8 cellular contexts compared by ENCODE assay signal in genomic region chr10:27252267-27253000, GRCh38. TPM values are rescaled to one million over a fixed set of nuclear protein-coding genes. Genes with fewer than 3 reads are reported as not detected.
DNase-seq lines count a peak whose midpoint lies in the region; ATAC-seq, FAIRE-seq and TF ChIP-seq lines count a peak whose summit lies in the region.

No MANE protein-coding gene starts in this region.

- H3K27ac ChIP-seq in KMS-11 (peak overlapping the region; percentile 74), endothelial cell of umbilical vein (ENCODE audit: insufficient read depth, low read depth, low read length) (peak overlapping the region; percentile 40)

- FAIRE-seq in endothelial cell of umbilical vein (lab: Jason Lieb, UNC) = no peak

- dilution Hi-C loops in endothelial cell of umbilical vein (cut with MboI; ENCODE audit: extremely low pct_ligation_motif_present, low sequenced_read_pairs) = no loop called here

- peak overlapping the region; percentile 41; the same call in 1 of the 2 replicates for H3K4me2 ChIP-seq in KMS-11
- peak overlapping the region; percentile 32 for H3K4me2 ChIP-seq in endothelial cell of umbilical vein (ENCODE audit: insufficient read depth, low read length)

- ATAC-seq in GM21447 (IDR thresholded peaks at IDR 0.05; ENCODE audit: unreplicated experiment) (peak; percentile 98), natural killer cell (peak; percentile 97 to 99 (median 97))

- TF ChIP-seq CTCF in Caco-2 (IDR thresholded peaks at IDR 0.05; ENCODE audit: insufficient read depth in 1 of 2, low read depth in 1 of 2, low read length in 1 of 2, severe bottlenecking in 1 of 2, unreplicated experiment in 1 of 2) = peak; percentile 60 to 87
- TF ChIP-seq CTCF in KMS-11 (conservative IDR thresholded peaks at IDR 0.05; ENCODE audit: low read depth, low read length) = 0 out of 2 replicates have a peak, but pooled peaks have one; percentile 29
- TF ChIP-seq CTCF in endothelial cell of umbilical vein (IDR thresholded peaks at IDR 0.05; ENCODE audit: extremely low read depth in 1 of 2, insufficient read depth in 1 of 2, low read depth in 1 of 2, low read length in 2 of 2) = peak; percentile 14 to 56
- peak; percentile 86 for TF ChIP-seq CTCF in natural killer cell (IDR thresholded peaks at IDR 0.05)

- intact Hi-C loops in Caco-2 (cut with micrococcal nuclease; ENCODE audit: unreplicated experiment) = loop anchor here (1.0 kb wide), 2 partner anchors 9 to 14 kb away; no protein-coding TSS in a partner anchor
- intact Hi-C loops in activated CD4-positive, alpha-beta memory T cell treated with anti-CD3 and anti-CD28 coated beads for 36 hours (cut with micrococcal nuclease) = loop anchor here (1.0 kb wide), 1 partner anchor 9 kb away; no protein-coding TSS in a partner anchor
- intact Hi-C loops in endothelial cell of umbilical vein (cut with micrococcal nuclease) = loop anchor here (1.0 kb wide), 1 partner anchor 10 kb away; no protein-coding TSS in a partner anchor
- intact Hi-C loops in natural killer cell (cut with micrococcal nuclease) = no loop called here

- H3K79me2 ChIP-seq in KMS-11 (ENCODE audit: insufficient read depth, low read depth) (no peaks in the 10 kb centered on the region), endothelial cell of umbilical vein (ENCODE audit: control insufficient read depth, insufficient read depth, low read length) (no peaks in the 10 kb centered on the region)

- H2AFZ ChIP-seq in KMS-11 (ENCODE audit: low read depth) (peak overlapping the region; percentile 69), endothelial cell of umbilical vein (ENCODE audit: low read depth, low read length) (peak overlapping the region; percentile 91)

- H3K9me1 ChIP-seq in endothelial cell of umbilical vein (replicated peaks; ENCODE audit: control insufficient read depth, extremely low read depth, insufficient read depth, low read length) = no peaks in the 10 kb centered on the region

- H3K36me3 ChIP-seq in Caco-2 (ENCODE audit: control insufficient read depth, insufficient read depth, low read length) = no peaks in the 10 kb centered on the region
- H3K36me3 ChIP-seq in KMS-11 (ENCODE audit: insufficient read depth) = no peaks in the 10 kb centered on the region
- H3K36me3 ChIP-seq in endothelial cell of umbilical vein (ENCODE audit: control insufficient read depth in 2 of 2, extremely low read depth in 1 of 2, insufficient read depth in 2 of 2, low read length in 2 of 2) = no peaks in the 10 kb centered on the region

- H3K4me1 Mint-ChIP-seq in Caco-2 (ENCODE audit: low read depth, unreplicated experiment) (peaks cover 7% of the 10 kb centered on the region), natural killer cell (peaks cover 12 to 17% of the 10 kb centered on the region in 2 donors)
- H3K4me1 Mint-ChIP-seq in activated CD4-positive, alpha-beta memory T cell treated with anti-CD3 and anti-CD28 coated beads for 36 hours (ENCODE audit: low read depth) = peaks cover 12% of the 10 kb centered on the region
- peaks cover 16% of the 10 kb centered on the region for H3K4me1 Mint-ChIP-seq in stimulated activated naive CD8-positive, alpha-beta T cell treated with anti-CD3 and anti-CD28 coated beads, Interleukin-15, Interleukin-2, amounts not matched to agents 100 ng/mL and 50 ng/mL, for 24 hours (ENCODE audit: low read depth)

- H3K27me3 ChIP-seq in Caco-2 (replicated peaks; ENCODE audit: control insufficient read depth, insufficient read depth, low read length) (no peaks in the 10 kb centered on the region), KMS-11 (ENCODE audit: insufficient read depth, low read depth) (no peaks in the 10 kb centered on the region), endothelial cell of umbilical vein (ENCODE audit: control insufficient read depth in 2 of 2, insufficient read depth in 2 of 2, low read length in 2 of 2) (peaks cover 0 to 3% of the 10 kb centered on the region in 2 experiments)

- H3K9me3 ChIP-seq in Caco-2 (no peaks in the 10 kb centered on the region), endothelial cell of umbilical vein (replicated peaks; ENCODE audit: control insufficient read depth, insufficient read depth, low read length) (no peaks in the 10 kb centered on the region)

- H4K20me1 ChIP-seq in KMS-11 (ENCODE audit: insufficient read depth) (no peaks in the 10 kb centered on the region), endothelial cell of umbilical vein (replicated peaks; ENCODE audit: control insufficient read depth, extremely low read depth, insufficient read depth, low read length) (no peaks in the 10 kb centered on the region)

- H3K4me3 ChIP-seq in Caco-2 (ENCODE audit: low read depth, low read length) (peak overlapping the region; percentile 78), KMS-11 (IDR thresholded peaks at IDR 0.05; ENCODE audit: insufficient read depth, low read depth, low read length) (no peak overlapping the region), endothelial cell of umbilical vein (replicated peaks in 1 of 3; ENCODE audit: insufficient read depth in 1 of 3, low read depth in 1 of 3, low read length in 3 of 3) (peak overlapping the region in 2 of 3 experiments; percentile 50 to 66)

- peak overlapping the region; percentile 84 for H3K27ac Mint-ChIP-seq in Caco-2 (ENCODE audit: unreplicated experiment)
- peak overlapping the region; percentile 77 for H3K27ac Mint-ChIP-seq in activated CD4-positive, alpha-beta memory T cell treated with anti-CD3 and anti-CD28 coated beads for 36 hours
- H3K27ac Mint-ChIP-seq in natural killer cell = peak overlapping the region; percentile 68 to 85
- H3K27ac Mint-ChIP-seq in stimulated activated naive CD8-positive, alpha-beta T cell treated with anti-CD3 and anti-CD28 coated beads, Interleukin-15, Interleukin-2, amounts not matched to agents 100 ng/mL and 50 ng/mL, for 24 hours = peak overlapping the region; percentile 65

- H3K27me3 Mint-ChIP-seq in Caco-2 (ENCODE audit: insufficient read depth, unreplicated experiment) = no peaks in the 10 kb centered on the region
- peaks cover 3% of the 10 kb centered on the region for H3K27me3 Mint-ChIP-seq in activated CD4-positive, alpha-beta memory T cell treated with anti-CD3 and anti-CD28 coated beads for 36 hours
- peaks cover 0 to 2% of the 10 kb centered on the region in 2 donors for H3K27me3 Mint-ChIP-seq in natural killer cell (ENCODE audit: low read depth in 2 of 2)
- H3K27me3 Mint-ChIP-seq in stimulated activated naive CD8-positive, alpha-beta T cell treated with anti-CD3 and anti-CD28 coated beads, Interleukin-15, Interleukin-2, amounts not matched to agents 100 ng/mL and 50 ng/mL, for 24 hours = peaks cover 11% of the 10 kb centered on the region

- DNase-seq in Caco-2 = peak; percentile 84 to 95
- DNase-seq in activated CD4-positive, alpha-beta memory T cell treated with anti-CD3 and anti-CD28 coated beads for 36 hours = peak; percentile 88
- peak; percentile 65 for DNase-seq in endothelial cell of umbilical vein (ENCODE audit: low read depth, low spot score)
- DNase-seq in natural killer cell = peak; percentile 82
- DNase-seq in NCI-H128 (lab: John Stamatoyannopoulos, UW; ENCODE audit: unreplicated experiment) = no peak

- H3K9me3 Mint-ChIP-seq in Caco-2 (ENCODE audit: unreplicated experiment) = peaks cover 10% of the 10 kb centered on the region
- peaks cover 6% of the 10 kb centered on the region for H3K9me3 Mint-ChIP-seq in activated CD4-positive, alpha-beta memory T cell treated with anti-CD3 and anti-CD28 coated beads for 36 hours
- H3K9me3 Mint-ChIP-seq in natural killer cell = no peaks in the 10 kb centered on the region
- peaks cover 3% of the 10 kb centered on the region for H3K9me3 Mint-ChIP-seq in stimulated activated naive CD8-positive, alpha-beta T cell treated with anti-CD3 and anti-CD28 coated beads, Interleukin-15, Interleukin-2, amounts not matched to agents 100 ng/mL and 50 ng/mL, for 24 hours

- CTCF ChIA-PET in Caco-2 (lab: Charles Lee) = interaction anchor here (0.6 to 1.4 kb wide), 3 partner anchors 9 to 222 kb away, joined by 3 to 6 read pairs (median 4); no protein-coding TSS in a partner anchor
- CTCF ChIA-PET in activated CD4-positive, alpha-beta memory T cell treated with anti-CD3 and anti-CD28 coated beads for 36 hours (lab: Charles Lee) = interaction anchor here (0.6 to 2.1 kb wide), 10 partner anchors 9 to 492 kb away, joined by 3 to 20 read pairs (median 3); no protein-coding TSS in a partner anchor
- CTCF ChIA-PET in endothelial cell of umbilical vein (lab: Charles Lee) = interaction anchor here (1.0 to 3.0 kb wide), 5 partner anchors 10 to 252 kb away, joined by 3 to 32 read pairs (median 6); partner anchors contain the start of gene RAB18

- TF ChIP-seq POLR2A in endothelial cell of umbilical vein (IDR thresholded peaks at IDR 0.05; ENCODE audit: low read depth, low read length) = peak; percentile 59

- H3K4me1 ChIP-seq in Caco-2 = no peaks in the 10 kb centered on the region
- no peaks in the 10 kb centered on the region for H3K4me1 ChIP-seq in KMS-11 (ENCODE audit: low read depth, poor library complexity, severe bottlenecking)
- no peaks in the 10 kb centered on the region for H3K4me1 ChIP-seq in endothelial cell of umbilical vein (ENCODE audit: control insufficient read depth, extremely low read depth, insufficient read depth, low read length)

- H3K9ac ChIP-seq in KMS-11 (peak overlapping the region; percentile 88), endothelial cell of umbilical vein (replicated peaks; ENCODE audit: extremely low read depth, insufficient read depth, low read length) (peak overlapping the region; percentile 80)

- POLR2A ChIA-PET in Caco-2 (lab: Charles Lee) (interaction anchor here (0.6 to 1.9 kb wide), 3 partner anchors 10 to 29 kb away, joined by 3 to 10 read pairs (median 5); partner anchors contain the start of gene ACBD5), endothelial cell of umbilical vein (lab: Charles Lee) (interaction anchor here (1.6 kb wide), 1 partner anchor 10 kb away, joined by 5 read pairs; no protein-coding TSS in a partner anchor)
- POLR2A ChIA-PET in activated CD4-positive, alpha-beta memory T cell treated with anti-CD3 and anti-CD28 coated beads for 36 hours (lab: Charles Lee) = interaction anchor here (0.5 to 2.7 kb wide), 3 partner anchors 10 to 258 kb away, joined by 6 to 15 read pairs (median 6); no protein-coding TSS in a partner anchor

- H3K4me3 Mint-ChIP-seq in Caco-2 (ENCODE audit: unreplicated experiment) (peak overlapping the region; percentile 80), natural killer cell (peak overlapping the region; percentile 81)
- H3K4me3 Mint-ChIP-seq in activated CD4-positive, alpha-beta memory T cell treated with anti-CD3 and anti-CD28 coated beads for 36 hours = peak overlapping the region; percentile 79
- peak overlapping the region; percentile 80 for H3K4me3 Mint-ChIP-seq in stimulated activated naive CD8-positive, alpha-beta T cell treated with anti-CD3 and anti-CD28 coated beads, Interleukin-15, Interleukin-2, amounts not matched to agents 100 ng/mL and 50 ng/mL, for 24 hours

- H3K36me3 Mint-ChIP-seq in Caco-2 (ENCODE audit: insufficient read depth, unreplicated experiment) = peaks cover 6% of the 10 kb centered on the region
- no peaks in the 10 kb centered on the region for H3K36me3 Mint-ChIP-seq in activated CD4-positive, alpha-beta memory T cell treated with anti-CD3 and anti-CD28 coated beads for 36 hours
- no peaks in the 10 kb centered on the region for H3K36me3 Mint-ChIP-seq in natural killer cell
- peaks cover 2% of the 10 kb centered on the region for H3K36me3 Mint-ChIP-seq in stimulated activated naive CD8-positive, alpha-beta T cell treated with anti-CD3 and anti-CD28 coated beads, Interleukin-15, Interleukin-2, amounts not matched to agents 100 ng/mL and 50 ng/mL, for 24 hours (ENCODE audit: low read depth)

- no TSS peak for BruUV-seq in Caco-2 (replicated peaks; lab: Mats Ljungman, UMichigan)
- TSS peak; percentile 67 for BruUV-seq in endothelial cell of umbilical vein (replicated peaks; lab: Mats Ljungman, UMichigan)

RNA-seq across cellular contexts. Expression of gene ACBD5, which starts 11.8 kb away (rescaled TPM):
- total RNA-seq in Caco-2 (2022) = 36.7 and 38.3 TPM in 2 replicates
- 10 to 100 TPM; 14.6 to 15.1 TPM for total RNA-seq in activated CD4-positive, alpha-beta memory T cell treated with anti-CD3 and anti-CD28 coated beads for 36 hours
- 19.5 and 21.5 TPM in 2 replicates for total RNA-seq in endothelial cell of umbilical vein
- polyA plus RNA-seq in endothelial cell of umbilical vein = 4.9 and 6.6 TPM in 2 replicates
- polyA plus RNA-seq in endothelial cell of umbilical vein (2011; cell fraction: cytosol; rRNA removed) = 9.3 and 9.4 TPM in 2 replicates
- polyA plus RNA-seq in endothelial cell of umbilical vein (2011; cell fraction: nucleus; rRNA removed) = 6.4 and 10.0 TPM in 2 replicates
- 18.2 and 19.4 TPM in 2 replicates for polyA plus RNA-seq in endothelial cell of umbilical vein (2012)
- polyA minus RNA-seq in endothelial cell of umbilical vein = 7.3 and 8.9 TPM in 2 replicates
- polyA minus RNA-seq in endothelial cell of umbilical vein (2011; cell fraction: cytosol; rRNA and poly(A)+ RNA removed) = 16.2 TPM
- polyA minus RNA-seq in endothelial cell of umbilical vein (2011; cell fraction: nucleus; rRNA and poly(A)+ RNA removed) = 5.2 and 5.8 TPM in 2 replicates
- 10 to 100 TPM; 38.2 to 58.8 (median 47.4) TPM for total RNA-seq in natural killer cell

Comparison
In these comparisons a context has a peak if more than half of its experiments do, and no peak if none do; other contexts are left out.
1. CTCF ChIP-seq: peak in every context shown above with its lines; median percentile 86 in natural killer cell; 74 in Caco-2; 35 in endothelial cell of umbilical vein; 29 in KMS-11.